ENCODE assay signal across 22 cellular contexts in the genomic region with DNA sequence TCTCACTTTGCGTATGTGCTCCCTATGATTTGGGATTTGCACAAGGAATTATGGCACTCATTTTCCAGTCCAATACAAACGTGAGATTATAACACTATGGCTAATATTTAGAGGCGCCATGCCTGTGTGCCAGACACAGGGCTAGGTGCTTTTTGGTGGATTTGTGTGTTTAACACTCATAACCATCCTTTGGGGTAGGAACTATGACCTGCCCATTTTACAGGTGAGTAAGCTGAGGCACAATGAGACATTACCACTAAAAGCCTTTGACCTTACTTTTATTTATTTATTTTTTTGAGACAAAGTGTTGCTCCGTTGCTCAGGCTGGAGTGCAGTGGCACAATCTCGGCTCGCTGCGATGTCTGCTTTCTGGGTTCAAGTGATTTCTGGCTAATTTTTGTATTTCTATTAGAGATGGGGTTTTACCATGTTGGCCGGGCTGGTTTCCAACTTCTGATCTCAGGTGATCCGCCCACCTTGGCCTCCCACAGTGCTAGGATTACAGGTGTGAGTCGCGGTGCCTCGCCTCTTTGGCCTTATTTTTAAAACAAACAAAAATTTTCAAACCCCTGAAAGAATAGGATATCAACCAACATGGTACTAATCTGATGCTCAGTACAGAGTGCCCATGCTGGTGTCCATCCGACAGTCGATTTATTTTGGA. TPM values are rescaled to one million over a fixed set of nuclear protein-coding genes. Genes with fewer than 3 reads are reported as not detected.
"Had no signal": no experiment of that assay in that cellular context is flagged by ENCODE, and none has a peak within 500 bp of the region (broad histone marks: within the 10 kb centered on the region; RNA-seq: fewer than 3 reads in every experiment).

No MANE protein-coding gene starts in this region.

- H3K4me3 ChIP-seq: coronary artery, gastroesophageal sphincter, pancreas, thyroid gland had no signal

- H3K27ac Mint-ChIP-seq: activated CD4-positive, alpha-beta T cell treated with anti-CD3 and anti-CD28 coated beads, Interleukin-2, amount 10 ng/mL, durations not matched to agents 24 days and 14 days; activated CD8-positive, alpha-beta T cell treated with anti-CD3 and anti-CD28 coated beads for 36 hours; activated naive CD4-positive, alpha-beta T cell treated with anti-CD3 and anti-CD28 coated beads, Interleukin-2, amount 10 ng/mL, durations not matched to agents 7 days and 5 days; activated naive CD8-positive, alpha-beta T cell treated with anti-CD3 and anti-CD28 coated beads, Interleukin-2, amount 50 U/mL, for 24 hours; activated T-cell treated with anti-CD3 and anti-CD28 coated beads, Interleukin-2, amount 50 U/mL, for 24 hours; activated T-helper 2 cell treated with anti-CD3 and anti-CD28 coated beads, Interferon-gamma antibody, Interleukin-2, Interleukin-4, amounts not matched to agents 10 μg/mL and 5 μg/mL and 100 μg/mL, durations not matched to agents 14 hours and 24 hours and 36 hours; naive thymus-derived CD8-positive, alpha-beta T cell had no signal

- H3K4me1 Mint-ChIP-seq: activated naive CD8-positive, alpha-beta T cell treated with anti-CD3 and anti-CD28 coated beads, Interleukin-2, amount 50 U/mL, for 24 hours had no signal

- H3K27ac ChIP-seq: brain microvascular endothelial cell, coronary artery, gastroesophageal sphincter, neutrophil, pancreas, thyroid gland had no signal

- H3K9me3 ChIP-seq: gastroesophageal sphincter, neutrophil, pancreas, thyroid gland had no signal

- H3K36me3 ChIP-seq: brain microvascular endothelial cell, gastroesophageal sphincter, neutrophil, pancreas, thyroid gland had no signal

- H3K27me3 ChIP-seq: brain microvascular endothelial cell, pancreas had no signal

- H3K4me1 ChIP-seq: gastroesophageal sphincter, pancreas had no signal

- DNase-seq: activated CD4-positive, alpha-beta T cell treated with anti-CD3 and anti-CD28 coated beads, Interleukin-2, amount 10 ng/mL, durations not matched to agents 24 days and 14 days; activated CD8-positive, alpha-beta T cell treated with anti-CD3 and anti-CD28 coated beads for 36 hours; activated naive CD4-positive, alpha-beta T cell treated with anti-CD3 and anti-CD28 coated beads, Interleukin-2, amount 10 ng/mL, durations not matched to agents 7 days and 5 days; activated naive CD8-positive, alpha-beta T cell treated with anti-CD3 and anti-CD28 coated beads, Interleukin-2, amount 50 U/mL, for 24 hours; activated T-cell treated with anti-CD3 and anti-CD28 coated beads, Interleukin-2, amount 50 U/mL, for 24 hours; anterior cingulate cortex; brain microvascular endothelial cell; left cardiac atrium; mesenchymal stem cell; naive thymus-derived CD8-positive, alpha-beta T cell; pancreas; stimulated activated CD4-positive, alpha-beta T cell treated with anti-CD3 and anti-CD28 coated beads, Interleukin-1b, Interleukin-23, amount 100 ng/mL, for 48 hours; stimulated activated naive CD4-positive, alpha-beta T cell treated with Interleukin-2 at 50 U/mL for 16 hours; T-helper 1 cell; T-helper 9 cell; thyroid gland had no signal

- H3K4me3 Mint-ChIP-seq: activated CD4-positive, alpha-beta T cell treated with anti-CD3 and anti-CD28 coated beads, Interleukin-2, amount 10 ng/mL, durations not matched to agents 24 days and 14 days; activated CD8-positive, alpha-beta T cell treated with anti-CD3 and anti-CD28 coated beads for 36 hours; activated naive CD4-positive, alpha-beta T cell treated with anti-CD3 and anti-CD28 coated beads, Interleukin-2, amount 10 ng/mL, durations not matched to agents 7 days and 5 days; activated naive CD8-positive, alpha-beta T cell treated with anti-CD3 and anti-CD28 coated beads, Interleukin-2, amount 50 U/mL, for 24 hours; activated T-cell treated with anti-CD3 and anti-CD28 coated beads, Interleukin-2, amount 50 U/mL, for 24 hours; naive thymus-derived CD8-positive, alpha-beta T cell had no signal

- FAIRE-seq: islet of Langerhans, pancreas had no signal

- ATAC-seq: activated CD8-positive, alpha-beta T cell treated with anti-CD3 and anti-CD28 coated beads for 36 hours; activated naive CD8-positive, alpha-beta T cell treated with anti-CD3 and anti-CD28 coated beads, Interleukin-2, amount 50 U/mL, for 24 hours; esophagus mucosa; naive thymus-derived CD8-positive, alpha-beta T cell; pancreas had no signal

- H3K9me3 Mint-ChIP-seq: activated CD4-positive, alpha-beta T cell treated with anti-CD3 and anti-CD28 coated beads, Interleukin-2, amount 10 ng/mL, durations not matched to agents 24 days and 14 days; activated CD8-positive, alpha-beta T cell treated with anti-CD3 and anti-CD28 coated beads for 36 hours; activated naive CD4-positive, alpha-beta T cell treated with anti-CD3 and anti-CD28 coated beads, Interleukin-2, amount 10 ng/mL, durations not matched to agents 7 days and 5 days; activated naive CD8-positive, alpha-beta T cell treated with anti-CD3 and anti-CD28 coated beads, Interleukin-2, amount 50 U/mL, for 24 hours; activated T-cell treated with anti-CD3 and anti-CD28 coated beads, Interleukin-2, amount 50 U/mL, for 24 hours; activated T-helper 2 cell treated with anti-CD3 and anti-CD28 coated beads, Interferon-gamma antibody, Interleukin-2, Interleukin-4, amounts not matched to agents 10 μg/mL and 5 μg/mL and 100 μg/mL, durations not matched to agents 14 hours and 24 hours and 36 hours; naive thymus-derived CD8-positive, alpha-beta T cell had no signal

- H3K36me3 Mint-ChIP-seq: activated naive CD4-positive, alpha-beta T cell treated with anti-CD3 and anti-CD28 coated beads, Interleukin-2, amount 10 ng/mL, durations not matched to agents 7 days and 5 days; naive thymus-derived CD8-positive, alpha-beta T cell had no signal

RNA-seq across cellular contexts. Expression of gene GLI2, which starts 26.6 kb away (rescaled TPM):
- total RNA-seq: activated CD8-positive, alpha-beta T cell treated with anti-CD3 and anti-CD28 coated beads for 36 hours; naive thymus-derived CD8-positive, alpha-beta T cell had no signal
- polyA plus RNA-seq: naive thymus-derived CD8-positive, alpha-beta T cell had no signal
